ENCODE assay signal across 8 cellular contexts in the genomic region with DNA sequence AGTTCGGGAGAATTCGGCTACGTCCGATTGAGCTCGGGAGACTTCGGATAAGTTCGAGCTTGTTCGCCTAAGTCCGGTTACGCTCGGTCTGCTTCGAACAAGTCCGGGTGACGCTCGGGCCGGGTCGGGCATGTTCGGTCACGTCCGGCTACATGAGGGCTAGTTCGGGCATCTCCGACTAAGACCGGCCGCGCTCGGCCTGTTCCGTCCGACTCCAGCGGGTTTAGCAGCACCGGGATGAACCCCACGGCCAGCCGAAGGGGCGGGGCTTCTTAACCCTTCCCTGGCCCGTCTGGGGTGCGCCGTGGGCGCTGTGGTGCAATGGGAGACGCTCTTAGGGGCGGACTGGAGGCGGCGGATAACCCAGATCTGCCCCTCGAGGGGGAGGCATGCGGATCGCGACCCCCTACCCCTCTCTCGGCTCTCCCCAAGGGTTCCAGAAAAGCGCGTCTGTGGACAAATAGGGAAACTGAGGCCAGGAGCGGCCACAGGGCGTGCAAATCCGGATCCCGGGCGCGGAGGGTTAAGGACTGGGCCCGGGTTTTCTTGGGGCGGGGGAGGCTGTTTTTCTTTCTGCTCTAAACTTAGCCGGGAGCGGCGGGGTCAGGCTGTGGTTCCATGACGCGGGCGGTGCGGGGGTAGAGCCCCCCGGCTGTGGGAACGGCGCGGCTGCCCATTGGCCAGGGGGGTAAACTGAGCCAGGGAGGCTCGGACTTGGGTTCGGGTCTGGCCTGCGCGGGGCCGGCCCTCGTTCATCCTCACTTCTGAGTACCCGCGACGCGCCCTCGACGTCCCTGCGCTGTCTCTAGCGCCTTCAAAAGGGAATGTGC. TPM values are rescaled to one million over a fixed set of nuclear protein-coding genes. Genes with fewer than 3 reads are reported as not detected.
A peak's percentile ranks its signal among the peaks of the same experiment; 100 is the strongest.
DNase-seq lines count a peak whose midpoint lies in the region; ATAC-seq and TF ChIP-seq lines count a peak whose summit lies in the region.

No MANE protein-coding gene starts in this region.

- H3K4me3 ChIP-seq in transverse colon: peak overlapping the region; percentile 6 to 51 (median 22)

- peak overlapping the region; percentile 91 for H3K4me3 Mint-ChIP-seq in T-helper 17 cell

- peak overlapping the region; percentile 85 for H3K27ac Mint-ChIP-seq in T-helper 17 cell

- TF ChIP-seq EP300 in transverse colon (IDR thresholded peaks at IDR 0.05; ENCODE audit: low read depth): no peak

- peaks cover 74% of the 10 kb centered on the region for H3K27me3 ChIP-seq in transverse colon

- H3K36me3 Mint-ChIP-seq in T-helper 17 cell (ENCODE audit: low read depth): peaks cover under 1% of the 10 kb centered on the region

- H3K9me3 ChIP-seq in T-helper 17 cell (ENCODE audit: control insufficient read depth, low read length, poor library complexity, severe bottlenecking): no peaks in the 10 kb centered on the region
- no peaks in the 10 kb centered on the region for H3K9me3 ChIP-seq in transverse colon

- H3K4me1 ChIP-seq in transverse colon: peaks cover 7 to 30% (median 16%) of the 10 kb centered on the region in 4 donors

- TF ChIP-seq CTCF in GM10266 (IDR thresholded peaks at IDR 0.05; ENCODE audit: control insufficient read depth, insufficient read depth, low read depth, missing control alignments) (no peak), transverse colon (IDR thresholded peaks at IDR 0.05) (no peak)

- peaks cover 69% of the 10 kb centered on the region for H3K27me3 Mint-ChIP-seq in T-helper 17 cell

- DNase-seq in GM10266 (ENCODE audit: extremely low spot score): peak; percentile 99
- DNase-seq in NCI-H1436 treated with DMSO at 0.1 percent for 48 hours (lab: John Stamatoyannopoulos, UW): peak; percentile 87
- DNase-seq in T-helper 17 cell: peak; percentile 60 to 77 (median 62)
- DNase-seq in amygdala (lab: John Stamatoyannopoulos, UW): peak; percentile 26 to 94 (median 83)
- peak; percentile 100 for DNase-seq in left ventricle myocardium superior
- DNase-seq in posterior cingulate gyrus: peak; percentile 83 to 99 (median 90)
- peak; percentile 98 for DNase-seq in transverse colon

- WGBS in transverse colon (ENCODE audit: low coverage in 1 of 2), 2 donors: 3% methylated on average over 58 of the region's 81 CpGs; no CpG with 5 or more reads in 1 of the 2 donors

- ATAC-seq in HG02763 (IDR thresholded peaks at IDR 0.05; ENCODE audit: unreplicated experiment): peak; percentile 82
- ATAC-seq in T-helper 17 cell: peak; percentile 97
- peak; percentile 97 for ATAC-seq in left ventricle myocardium superior

- peaks cover 18% of the 10 kb centered on the region for H3K4me1 Mint-ChIP-seq in T-helper 17 cell

- H3K36me3 ChIP-seq in transverse colon: no peaks in the 10 kb centered on the region

- TF ChIP-seq POLR2A in transverse colon (IDR thresholded peaks at IDR 0.05): no peak

- intact Hi-C loops in left ventricle myocardium superior (cut with micrococcal nuclease) (no loop called here), posterior cingulate gyrus (cut with DNase I) (no loop called here), transverse colon (cut with DNase I; ENCODE audit: low total_unique reads) (no loop called here)

- in situ Hi-C loops in transverse colon (cut with MboI; ENCODE audit: low pct_ligation_motif_present in 1 of 4, low pct_unique_long_range_greater_than_20kb in 1 of 4, low sequenced_read_pairs in 3 of 4): loop anchor here in 1 of 4 donors (25.0 kb wide), 1 partner anchor 113 kb away; a partner anchor contains a TSS

- peak overlapping the region in 3 of 4 donors; percentile 12 to 62 (median 33) for H3K27ac ChIP-seq in transverse colon

RNA-seq across cellular contexts. Expression of a gene that starts 1.5 kb away (rescaled TPM):
- under 1 TPM in 1 of 2 donors, not detected in 1; 0.31 TPM for total RNA-seq in T-helper 17 cell
- total RNA-seq in left ventricle myocardium superior: 1.2 TPM
- total RNA-seq in transverse colon: 10 to 100 TPM in 2 of 4 donors, 1 to 10 TPM in 2; 3.0 to 18.3 (median 7.7) TPM

RNA-seq across cellular contexts. Expression of a gene that starts 20.9 kb away (rescaled TPM):
- total RNA-seq in T-helper 17 cell (10 to 100 TPM in 1 of 2 donors, 1 to 10 TPM in 1; 7.4 to 15.3 TPM), left ventricle myocardium superior (35.5 TPM), transverse colon (1 to 10 TPM in 3 of 4 donors, not detected in 1; 2.2 to 8.6 (median 3.8) TPM)

RNA-seq across cellular contexts. Expression of a gene that starts 31.7 kb away (rescaled TPM):
- 1 to 10 TPM; 3.8 TPM for total RNA-seq in T-helper 17 cell
- 9.0 TPM for total RNA-seq in left ventricle myocardium superior
- total RNA-seq in transverse colon: 10 to 100 TPM in 3 of 4 donors, 1 to 10 TPM in 1; 1.6 to 22.3 (median 12.6) TPM

RNA-seq across cellular contexts. Expression of a gene that starts 49.5 kb away (rescaled TPM):
- 10 to 100 TPM; 16.5 to 21.9 TPM for total RNA-seq in T-helper 17 cell
- total RNA-seq in left ventricle myocardium superior: 0.57 TPM
- total RNA-seq in transverse colon: 10 to 100 TPM in 3 of 4 donors, 1 to 10 TPM in 1; 4.8 to 49.7 (median 17.5) TPM

RNA-seq across cellular contexts. Expression of a gene that starts 51.1 kb away (rescaled TPM):
- total RNA-seq in T-helper 17 cell (10 to 100 TPM; 10.1 to 25.8 TPM), left ventricle myocardium superior (20.6 TPM), transverse colon (10 to 100 TPM in 3 of 4 donors, 1 to 10 TPM in 1; 10.0 to 50.8 (median 32.8) TPM)

Comparison
In these comparisons a context has a peak if more than half of its experiments do, and no peak if none do; other contexts are left out.
1. Peak in every context shown above with its lines: DNase-seq, ATAC-seq, H3K4me3 ChIP-seq and H3K27ac ChIP-seq.